In genomic region chr14:101249676-101250036, GRCh38 we compare ENCODE assay signal across 16 cellular contexts.
DNase-seq lines count a peak whose midpoint lies in the region; ATAC-seq, FAIRE-seq and TF ChIP-seq lines count a peak whose summit lies in the region.
"Had no signal": no experiment of that assay in that cellular context is flagged by ENCODE, and none has a peak within 500 bp of the region (broad histone marks: within the 10 kb centered on the region; RNA-seq: fewer than 3 reads in every experiment).

No MANE protein-coding gene starts in this region.

- H4K20me1 ChIP-seq in PC-3 (ENCODE audit: low read length) = no peaks in the 10 kb centered on the region

- H3K4me3 ChIP-seq in PC-3 (ENCODE audit: low read length) = no peak overlapping the region
- no peak overlapping the region for H3K4me3 ChIP-seq in spleen
- no peak overlapping the region for H3K4me3 ChIP-seq in WERI-Rb-1 (ENCODE audit: low read depth, low read length)
- H3K4me3 ChIP-seq: A549 had no signal

- H3K27ac ChIP-seq in PC-3 (ENCODE audit: low read length) (no peak overlapping the region), spleen (no peak overlapping the region), WERI-Rb-1 (no peak overlapping the region)
- H3K27ac ChIP-seq: A549, C4-2B, HL-60 had no signal

- ATAC-seq in PC-3 = peak; percentile 55
- ATAC-seq: A549; CD8-positive, alpha-beta T cell; HCT116 had no signal

- BruUV-seq in PC-3 (replicated peaks; lab: Mats Ljungman, UMichigan) = no TSS peak

- no peak for TF ChIP-seq POLR2A in GM12892 (IDR thresholded peaks at IDR 0.05; ENCODE audit: low read depth, low read length)
- no peak for TF ChIP-seq POLR2A in spleen (IDR thresholded peaks at IDR 0.05)

- H3K9me3 ChIP-seq in PC-3 (ENCODE audit: low read length) (no peaks in the 10 kb centered on the region), spleen (no peaks in the 10 kb centered on the region), WERI-Rb-1 (ENCODE audit: severe bottlenecking) (no peaks in the 10 kb centered on the region)
- H3K9me3 ChIP-seq: A549, BE2C had no signal

- FAIRE-seq in GM12892 (lab: Jason Lieb, UNC) = no peak
- FAIRE-seq: A549, D721Med, GM18507 had no signal

- no peak overlapping the region for H3K9ac ChIP-seq in PC-3 (ENCODE audit: low read length)

- no peaks in the 10 kb centered on the region for H3F3A ChIP-seq in PC-3 (ENCODE audit: low read length, unreplicated experiment)

- no peak overlapping the region for H2AFZ ChIP-seq in PC-3 (ENCODE audit: low read length)

- H3K4me2 ChIP-seq in PC-3 (ENCODE audit: low read length) = no peak overlapping the region
- H3K4me2 ChIP-seq: A549 had no signal

- H3K36me3 ChIP-seq in PC-3 (ENCODE audit: low read depth, low read length) (no peaks in the 10 kb centered on the region), spleen (no peaks in the 10 kb centered on the region), WERI-Rb-1 (no peaks in the 10 kb centered on the region)
- H3K36me3 ChIP-seq: BE2C had no signal

- H3K4me1 ChIP-seq in PC-3 (ENCODE audit: insufficient read depth, low read length) (no peaks in the 10 kb centered on the region), spleen (no peaks in the 10 kb centered on the region)
- H3K4me1 ChIP-seq: A549, BE2C had no signal

- intact Hi-C loops in PC-3 (cut with micrococcal nuclease) (no loop called here), spleen (cut with DNase I; ENCODE audit: low total_unique reads) (no loop called here)

- H3K9me2 ChIP-seq in PC-3 (replicated peaks; ENCODE audit: low read length) = no peaks in the 10 kb centered on the region

- H3K79me2 ChIP-seq in PC-3 (ENCODE audit: low read length) = no peaks in the 10 kb centered on the region

- CTCF ChIA-PET in PC-3 (lab: Charles Lee) = no interaction called here

- TF ChIP-seq CTCF in PC-3 (conservative IDR thresholded peaks at IDR 0.05; ENCODE audit: low read depth, low read length) = no peak
- no peak for TF ChIP-seq CTCF in spleen (IDR thresholded peaks at IDR 0.05 in 8 of 11, conservative IDR thresholded peaks at IDR 0.05 in 3 of 11)
- no peak for TF ChIP-seq CTCF in WERI-Rb-1 (IDR thresholded peaks at IDR 0.05; ENCODE audit: low read depth, low read length)

- WGBS in spleen, 5 donors = 83 to 94% (median 89%) methylated on average over 8 of the region's 8 CpGs

- peak; percentile 10 for DNase-seq in GM12892 (ENCODE audit: insufficient read length)
- DNase-seq in PC-3 = no peak
- peak; percentile 83 for DNase-seq in mesenteric fat pad (ENCODE audit: low spot score)
- DNase-seq in spleen = peak; percentile 45
- no peak for DNase-seq in DMS79 (lab: John Stamatoyannopoulos, UW)
- no peak for DNase-seq in WERI-Rb-1
- DNase-seq in foreskin melanocyte = no peak
- DNase-seq: BE2C, COR-L47 had no signal

- POLR2A ChIA-PET in PC-3 (lab: Charles Lee; ENCODE audit: unreplicated experiment) = no interaction called here

- H3K27me3 ChIP-seq in PC-3 (ENCODE audit: low read length) (no peaks in the 10 kb centered on the region), spleen (replicated peaks in 1 of 7) (peaks cover 0 to 54% (median 0%) of the 10 kb centered on the region in 7 donors), WERI-Rb-1 (ENCODE audit: insufficient read depth, low read depth, severe bottlenecking) (peaks cover 81% of the 10 kb centered on the region)
- H3K27me3 ChIP-seq: BE2C had no signal

Comparison
In these comparisons a context has a peak if more than half of its experiments do, and no peak if none do; other contexts are left out.
1. DNase-seq: peak in GM12892 (single experiment), mesenteric fat pad (single experiment) and spleen (single experiment); none in PC-3 (single experiment), DMS79 (single experiment), WERI-Rb-1 (single experiment) and foreskin melanocyte (single experiment).